16 cellular contexts compared by ENCODE assay signal in genomic region chr16:90048347-90048722, GRCh38. TPM values are rescaled to one million over a fixed set of nuclear protein-coding genes. Genes with fewer than 3 reads are reported as not detected.
DNase-seq lines count a peak whose midpoint lies in the region; ATAC-seq and TF ChIP-seq lines count a peak whose summit lies in the region.
"Had no signal": no experiment of that assay in that cellular context is flagged by ENCODE, and none has a peak within 500 bp of the region (broad histone marks: within the 10 kb centered on the region; RNA-seq: fewer than 3 reads in every experiment).

No MANE protein-coding gene starts in this region.

- in situ Hi-C loops in G401 (cut with HindIII; ENCODE audit: low sequenced_read_pairs): no loop called here

- H3K27me3 ChIP-seq in mesendoderm (ENCODE audit: insufficient read depth, low read length, poor library complexity): no peaks in the 10 kb centered on the region

- H3K4me1 Mint-ChIP-seq in WTC11: peaks cover 10% of the 10 kb centered on the region
- H3K4me1 Mint-ChIP-seq in glutamatergic neuron (ENCODE audit: low read depth, unreplicated experiment): no peaks in the 10 kb centered on the region

- H3K18ac ChIP-seq in mesendoderm (ENCODE audit: low read length): no peak overlapping the region

- no peak overlapping the region for H3K23ac ChIP-seq in mesendoderm (ENCODE audit: low read length)

- no peak overlapping the region for H3K27ac Mint-ChIP-seq in WTC11
- H3K27ac Mint-ChIP-seq in glutamatergic neuron (ENCODE audit: unreplicated experiment): peak overlapping the region; percentile 15

- TF ChIP-seq CTCF in WTC11 (IDR thresholded peaks at IDR 0.05): no peak
- TF ChIP-seq CTCF in glutamatergic neuron (IDR thresholded peaks at IDR 0.05; ENCODE audit: partially characterized antibody, unreplicated experiment): no peak

- no peak overlapping the region for H2BK5ac ChIP-seq in mesendoderm (ENCODE audit: low read length)

- no peak overlapping the region for H3K4me2 ChIP-seq in mesendoderm (ENCODE audit: low read length)

- H4K8ac ChIP-seq in mesendoderm (ENCODE audit: low read depth, low read length): no peak overlapping the region

- H2BK15ac ChIP-seq in mesendoderm (replicated peaks; ENCODE audit: low read depth): no peak overlapping the region

- POLR2A ChIA-PET in WTC11 (lab: Charles Lee): interaction anchor here (1.2 kb wide), 1 partner anchor 27 kb away, joined by 3 read pairs; no protein-coding TSS in a partner anchor

- no peak overlapping the region for H2AK5ac ChIP-seq in mesendoderm (ENCODE audit: low read length)

- no peaks in the 10 kb centered on the region for H3K4me1 ChIP-seq in mesendoderm (ENCODE audit: control insufficient read depth, low read depth, low read length)

- H3K36me3 Mint-ChIP-seq in WTC11 (peaks cover 9% of the 10 kb centered on the region), glutamatergic neuron (ENCODE audit: unreplicated experiment) (peaks cover 5% of the 10 kb centered on the region)

- H3K4me3 ChIP-seq in mesendoderm (ENCODE audit: low read length): no peak overlapping the region
- H3K4me3 ChIP-seq: transverse colon had no signal

- H3K9me3 Mint-ChIP-seq in WTC11: peaks cover 13% of the 10 kb centered on the region
- peaks cover 4% of the 10 kb centered on the region for H3K9me3 Mint-ChIP-seq in glutamatergic neuron (ENCODE audit: unreplicated experiment)

- no peak overlapping the region for H3K4ac ChIP-seq in mesendoderm (ENCODE audit: low read depth, low read length)

- H3K4me3 Mint-ChIP-seq in WTC11: peak overlapping the region; percentile 52
- peak overlapping the region; percentile 58 for H3K4me3 Mint-ChIP-seq in glutamatergic neuron (ENCODE audit: unreplicated experiment)

- peaks cover 20% of the 10 kb centered on the region for H3K27me3 Mint-ChIP-seq in WTC11 (ENCODE audit: low read depth)
- H3K27me3 Mint-ChIP-seq in glutamatergic neuron (ENCODE audit: unreplicated experiment): peaks cover 7% of the 10 kb centered on the region

- H2BK120ac ChIP-seq in mesendoderm (ENCODE audit: low read depth, low read length): no peak overlapping the region

- DNase-seq in G401 (ENCODE audit: low spot score) (peak; percentile 5), WTC11 (ENCODE audit: low spot score) (no peak), glutamatergic neuron (no peak), renal cortical epithelial cell (ENCODE audit: low read depth) (peak; percentile 28), mesendoderm (no peak)
- no peak for DNase-seq in activated effector memory CD4-positive, alpha-beta T cell treated with Interleukin-2 at 50 U/mL for 16 hours
- no peak for DNase-seq in effector CD8-positive, alpha-beta T cell (lab: John Stamatoyannopoulos, UW)
- DNase-seq: foreskin melanocyte; GDM1; MV-4-11; NCI-H2171; NK-92 treated with Interleukin-12 subunit alpha and Interleukin-12 subunit beta, amount 100 ng/mL, for 24 hours; Right ventricle myocardium superior; transverse colon had no signal

- H4K5ac ChIP-seq in mesendoderm (ENCODE audit: low read length): no peak overlapping the region

- H3K79me1 ChIP-seq in mesendoderm (ENCODE audit: low read length): no peaks in the 10 kb centered on the region

- no peak for ATAC-seq in WTC11

- H3K27ac ChIP-seq in mesendoderm (ENCODE audit: low read depth, low read length): no peak overlapping the region
- H3K27ac ChIP-seq: C4-2B, transverse colon had no signal

- H3K36me3 ChIP-seq in mesendoderm (ENCODE audit: control insufficient read depth, insufficient read depth, low read length): no peaks in the 10 kb centered on the region
- H3K36me3 ChIP-seq: transverse colon had no signal

- no peaks in the 10 kb centered on the region for H3K79me2 ChIP-seq in mesendoderm (ENCODE audit: control insufficient read depth, insufficient read depth, low read length)

- H3K56ac ChIP-seq in mesendoderm (ENCODE audit: low read length): no peak overlapping the region

- H3K9ac ChIP-seq in mesendoderm (ENCODE audit: low read length): no peak overlapping the region

- CTCF ChIA-PET in WTC11 (lab: Charles Lee): interaction anchor here (5.0 kb wide), 1 partner anchor 33 kb away, joined by 26 read pairs; no protein-coding TSS in a partner anchor

- WGBS in mesendoderm (ENCODE audit: extremely low coverage, insufficient coverage, low lambda C conversion rate): no CpG with 5 or more reads among the region's 12 CpGs

TF ChIP-seq in WTC11, 78 proteins besides CTCF, POLR2A, EP300 and RAD21:
- TF ChIP-seq PREB (CRISPR knock-in tag; IDR thresholded peaks at IDR 0.05; ENCODE audit: borderline replicate concordance) (no peak), ZNF232 (CRISPR knock-in tag; IDR thresholded peaks at IDR 0.05) (no peak)

RNA-seq across cellular contexts. Expression of gene PRDM7, which starts 28.8 kb away (rescaled TPM):
- total RNA-seq in G401 (2014; rRNA removed; shearing (Covaris generic)): not detected in 2 replicates
- total RNA-seq in WTC11 (2021): 0.07 TPM in 1 of 3 replicates, not detected in the others
- not detected for total RNA-seq in glutamatergic neuron (ENCODE audit: unreplicated experiment)
- total RNA-seq in renal cortical epithelial cell: not detected in 2 replicates
- not detected for polyA plus RNA-seq in mesendoderm (2013, experiment 1 of 2)
- polyA plus RNA-seq in mesendoderm (2013, experiment 2 of 2): not detected
- total RNA-seq: mononuclear cell, Right ventricle myocardium superior, transverse colon had no signal

RNA-seq across cellular contexts. Expression of gene DBNDD1, which starts 29.1 kb away (rescaled TPM):
- total RNA-seq in G401 (2014; rRNA removed; shearing (Covaris generic)): 21.4 and 21.5 TPM in 2 replicates
- total RNA-seq in WTC11 (2021) (74.8 to 77.0 TPM (median 75.0 TPM) in 3 replicates), glutamatergic neuron (ENCODE audit: unreplicated experiment) (77.8 TPM), renal cortical epithelial cell (14.4 and 24.2 TPM in 2 replicates)
- polyA plus RNA-seq in mesendoderm (2013, experiment 1 of 2): 28.4 TPM
- 30.0 TPM for polyA plus RNA-seq in mesendoderm (2013, experiment 2 of 2)

Comparison
In these comparisons a context has a peak if more than half of its experiments do, and no peak if none do; other contexts are left out.
1. DNase-seq: peak in G401 (single experiment) and renal cortical epithelial cell (single experiment); none in WTC11 (single experiment), glutamatergic neuron (single experiment), activated effector memory CD4-positive, alpha-beta T cell treated with Interleukin-2 at 50 U/mL for 16 hours (single experiment), mesendoderm (single experiment) and effector CD8-positive, alpha-beta T cell (single experiment).